ENCODE assay signal across 34 cellular contexts in genomic region chr9:118503236-118503635, GRCh38.
"Had no signal": no experiment of that assay in that cellular context is flagged by ENCODE, and none has a peak within 500 bp of the region (broad histone marks: within the 10 kb centered on the region; RNA-seq: fewer than 3 reads in every experiment).

No MANE protein-coding gene starts in this region.

- H3K9me3 ChIP-seq: MG63 had no signal

- H3K9ac ChIP-seq: KMS-11 had no signal

- H3K4me2 ChIP-seq: KMS-11 had no signal

- H3K27ac ChIP-seq: KMS-11 had no signal

- H3K4me3 ChIP-seq: MG63 had no signal

- H3K36me3 ChIP-seq: MG63 had no signal

- H3K27me3 ChIP-seq: MG63 had no signal

- DNase-seq: Karpas-422, Kasumi-1, KG1, MG63, MM.1S, MV-4-11, NCI-H1048, NCI-H1092, NCI-H1092 treated with DMSO at 0.1 percent for 48 hours, NCI-H1105, NCI-H1105 treated with DMSO at 0.1 percent for 48 hours, NCI-H1417, NCI-H1417 treated with DMSO at 0.1 percent for 48 hours, NCI-H1436, NCI-H1436 treated with DMSO at 0.1 percent for 48 hours, NCI-H146, NCI-H1694, NCI-H1694 treated with DMSO at 0.1 percent for 48 hours, NCI-H187, NCI-H187 treated with DMSO at 0.1 percent for 48 hours, NCI-H1930, NCI-H2029, NCI-H2029 treated with DMSO at 0.1 percent for 48 hours, NCI-H2081, NCI-H2081 treated with DMSO at 0.1 percent for 48 hours, NCI-H2107, NCI-H2171, NCI-H2171 treated with DMSO at 0.1 percent for 48 hours, NCI-H2227 treated with DMSO at 0.1 percent for 48 hours, NCI-H226, NCI-H345, NCI-H446, NCI-H446 treated with DMSO at 0.1 percent for 48 hours had no signal
